In the genomic region with DNA sequence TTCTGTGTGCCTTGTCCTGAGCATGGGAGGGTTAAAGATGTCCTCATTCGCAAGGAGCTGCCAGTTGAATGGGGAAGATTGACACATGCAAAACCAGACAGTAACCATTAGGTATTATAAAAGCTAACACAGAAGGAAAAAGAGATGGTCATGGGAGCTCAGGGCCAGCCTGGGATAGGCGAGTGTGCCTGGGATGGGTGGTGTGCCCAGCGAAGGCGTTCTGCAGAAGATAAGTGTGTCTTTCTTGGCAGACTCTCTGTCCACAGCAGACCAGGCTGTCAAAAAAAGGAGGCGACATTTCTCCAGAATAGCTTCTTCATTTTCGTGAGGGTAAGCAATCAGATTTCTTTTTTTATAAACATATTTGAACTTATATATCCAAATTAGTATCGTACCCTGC, we compare ENCODE assay signal across 23 cellular contexts. TPM values are rescaled to one million over a fixed set of nuclear protein-coding genes. Genes with fewer than 3 reads are reported as not detected.
DNase-seq lines count a peak whose midpoint lies in the region; ATAC-seq and TF ChIP-seq lines count a peak whose summit lies in the region.
"Had no signal": no experiment of that assay in that cellular context is flagged by ENCODE, and none has a peak within 500 bp of the region (broad histone marks: within the 10 kb centered on the region; RNA-seq: fewer than 3 reads in every experiment).

No MANE protein-coding gene starts in this region.

- peak overlapping the region in 1 of 3 donors; percentile 32 for H3K4me3 ChIP-seq in skeletal muscle tissue (ENCODE audit: low read length in 3 of 3)
- H3K4me3 ChIP-seq: A549; BLaER1 treated with 17β-estradiol and CSF1 and Interleukin-3, amounts not matched to agents 10 nM and 100 nM; GM23248 had no signal

- H3K4me1 Mint-ChIP-seq in nephron, result peaks cover 21% of the 10 kb centered on the region

- peak; percentile 60 for ATAC-seq in left ventricle myocardium superior
- ATAC-seq in Right ventricle myocardium inferior, result no peak
- ATAC-seq in GM19455 (IDR thresholded peaks at IDR 0.05; ENCODE audit: unreplicated experiment), result no peak
- no peak for ATAC-seq in GM19351 (IDR thresholded peaks at IDR 0.05; ENCODE audit: unreplicated experiment)
- ATAC-seq: A549 had no signal

- no peaks in the 10 kb centered on the region for H3K9me3 Mint-ChIP-seq in nephron
- H3K9me3 Mint-ChIP-seq: CD14-positive monocyte; CD4-positive, alpha-beta T cell; CD8-positive, alpha-beta memory T cell had no signal

- H3K9me3 ChIP-seq in skeletal muscle tissue (ENCODE audit: control insufficient read depth in 3 of 3, low read length in 3 of 3), result no peaks in the 10 kb centered on the region
- H3K9me3 ChIP-seq: A549; BE2C; BLaER1 treated with 17β-estradiol and CSF1 and Interleukin-3, amounts not matched to agents 10 nM and 100 nM had no signal

- peaks cover 4% of the 10 kb centered on the region for H3K36me3 Mint-ChIP-seq in nephron (ENCODE audit: low read depth)

- DNase-seq in left ventricle myocardium superior (no peak), Right ventricle myocardium inferior (ENCODE audit: missing footprints) (no peak)
- no peak for DNase-seq in activated naive CD4-positive, alpha-beta T cell (lab: John Stamatoyannopoulos, UW)
- DNase-seq: 8988T; ACHN; AML-193; BE2C; Calu3; CD4-positive, alpha-beta T cell; CD8-positive, alpha-beta memory T cell; DMS53; DMS79 treated with DMSO at 0.1 percent for 48 hours; GF-D8; H7; HCEC 1CT had no signal

- H3K27ac Mint-ChIP-seq in nephron, result peak overlapping the region in 2 of 3 experiments; percentile 11 to 29
- H3K27ac Mint-ChIP-seq: CD4-positive, alpha-beta T cell; CD8-positive, alpha-beta memory T cell had no signal

- intact Hi-C loops in left ventricle myocardium superior (cut with micrococcal nuclease) (no loop called here), Right ventricle myocardium inferior (cut with DNase I) (no loop called here)

- no peaks in the 10 kb centered on the region for H3K27me3 ChIP-seq in skeletal muscle tissue (ENCODE audit: control insufficient read depth in 3 of 3, insufficient read depth in 3 of 3, low read length in 3 of 3)
- H3K27me3 ChIP-seq: BE2C; BLaER1 treated with 17β-estradiol and CSF1 and Interleukin-3, amounts not matched to agents 10 nM and 100 nM had no signal

- no peak overlapping the region for H3K9ac ChIP-seq in skeletal muscle tissue (ENCODE audit: low read depth in 1 of 3, low read length in 3 of 3)
- H3K9ac ChIP-seq: BLaER1 treated with 17β-estradiol and CSF1 and Interleukin-3, amounts not matched to agents 10 nM and 100 nM; GM23248 had no signal

- peaks cover 53 to 78% (median 71%) of the 10 kb centered on the region in 3 donors for H3K4me1 ChIP-seq in skeletal muscle tissue (ENCODE audit: control insufficient read depth in 3 of 3, insufficient read depth in 3 of 3, low read length in 3 of 3)
- H3K4me1 ChIP-seq: BE2C had no signal

- H3K27ac ChIP-seq in skeletal muscle tissue (ENCODE audit: low read depth, low read length), result peak overlapping the region; percentile 6
- H3K27ac ChIP-seq: A549; BLaER1 treated with 17β-estradiol and CSF1 and Interleukin-3, amounts not matched to agents 10 nM and 100 nM; GM23248 had no signal

- H3K27me3 Mint-ChIP-seq in nephron (ENCODE audit: low read depth), result no peaks in the 10 kb centered on the region
- H3K27me3 Mint-ChIP-seq: CD4-positive, alpha-beta T cell; CD8-positive, alpha-beta memory T cell had no signal

- H3K36me3 ChIP-seq in skeletal muscle tissue (ENCODE audit: control insufficient read depth in 3 of 3, insufficient read depth in 3 of 3, low read length in 3 of 3), result peaks cover 0 to 2% (median 0%) of the 10 kb centered on the region in 3 donors
- H3K36me3 ChIP-seq: BE2C had no signal

- no peak for TF ChIP-seq CTCF in nephron (IDR thresholded peaks at IDR 0.05; ENCODE audit: unreplicated experiment in 3 of 3)

- H3K4me3 Mint-ChIP-seq in nephron, result no peak overlapping the region
- H3K4me3 Mint-ChIP-seq: CD14-positive monocyte; CD4-positive, alpha-beta T cell; CD8-positive, alpha-beta memory T cell had no signal

RNA-seq across cellular contexts. Expression of gene PGM1, which starts 14.1 kb away (rescaled TPM):
- total RNA-seq in left ventricle myocardium superior, result 329 TPM
- 281 TPM for total RNA-seq in Right ventricle myocardium inferior
- total RNA-seq in skeletal muscle tissue, result 144 TPM
